ENCODE assay signal across 8 cellular contexts in genomic region chr1:27382950-27383627, GRCh38. TPM values are rescaled to one million over a fixed set of nuclear protein-coding genes. Genes with fewer than 3 reads are reported as not detected.
DNase-seq lines count a peak whose midpoint lies in the region; ATAC-seq and TF ChIP-seq lines count a peak whose summit lies in the region.

TSS of gene CD164L2 (minus strand) at chr1:27383333. CDS start at chr1:27383239, 94 bp downstream.

- H3K27ac ChIP-seq in HUES6 (ENCODE audit: low read depth, low read length), result no peak within 1 kb of the TSS
- H3K27ac ChIP-seq in esophagus (ENCODE audit: low read depth in 2 of 2, low read length in 1 of 2), result peak within 1 kb of the TSS; percentile 17 to 97
- no peak within 1 kb of the TSS for H3K27ac ChIP-seq in smooth muscle cell (ENCODE audit: low read depth)
- H3K27ac ChIP-seq in tibial nerve, result no peak within 1 kb of the TSS

- H3K36me3 ChIP-seq in HUES6 (ENCODE audit: control insufficient read depth, insufficient read depth, low read length) (no peaks in the 10 kb centered on the region), esophagus (ENCODE audit: control insufficient read depth in 2 of 2, insufficient read depth in 2 of 2, low read length in 1 of 2) (no peaks in the 10 kb centered on the region), smooth muscle cell (ENCODE audit: low read depth) (no peaks in the 10 kb centered on the region), tibial nerve (no peaks in the 10 kb centered on the region)

- DNase-seq in activated CD4-positive, CD25-positive, alpha-beta regulatory T cell (lab: John Stamatoyannopoulos, UW), result peak in 3 of 4 experiments; percentile 13 to 28 (median 16)
- DNase-seq in smooth muscle cell (lab: John Stamatoyannopoulos, UW; ENCODE audit: unreplicated experiment), result no peak
- DNase-seq in Kasumi-1 (lab: John Stamatoyannopoulos, UW), result no peak
- DNase-seq in tibial nerve (ENCODE audit: low spot score in 2 of 2), result no peak

- H3K4me2 ChIP-seq in smooth muscle cell, result peak within 1 kb of the TSS; percentile 77

- peak within 1 kb of the TSS; percentile 67 for H3K4me3 ChIP-seq in HUES6 (ENCODE audit: low read depth, low read length)
- peak within 1 kb of the TSS; percentile 46 to 54 for H3K4me3 ChIP-seq in esophagus (ENCODE audit: low read depth in 1 of 2, low read length in 2 of 2)
- H3K4me3 ChIP-seq in smooth muscle cell, result peak within 1 kb of the TSS; percentile 32
- H3K4me3 ChIP-seq in tibial nerve, result no peak within 1 kb of the TSS

- no peak within 1 kb of the TSS for H2AFZ ChIP-seq in smooth muscle cell (ENCODE audit: low read depth)

- H3K79me2 ChIP-seq in smooth muscle cell (ENCODE audit: low read depth), result no peaks in the 10 kb centered on the region

- TF ChIP-seq POLR2A in tibial nerve (IDR thresholded peaks at IDR 0.05), result no peak

- TF ChIP-seq EP300 in tibial nerve (IDR thresholded peaks at IDR 0.05), result no peak

- H3K9ac ChIP-seq in HUES6 (ENCODE audit: low read length) (no peak within 1 kb of the TSS), smooth muscle cell (ENCODE audit: low read depth) (no peak within 1 kb of the TSS)

- 12 to 16% methylated on average over 43 of the region's 43 CpGs for WGBS in esophagus, 2 donors
- 7% methylated on average over 42 of the region's 43 CpGs for WGBS in smooth muscle cell (ENCODE audit: low lambda C conversion rate)
- 24 to 37% methylated on average over 11 to 38 of the region's 43 CpGs for WGBS in tibial nerve, 2 donors

- H3K27me3 ChIP-seq in HUES6 (ENCODE audit: control insufficient read depth, insufficient read depth, low read length) (peaks cover 19% of the 10 kb centered on the region), esophagus (ENCODE audit: control insufficient read depth in 1 of 2, insufficient read depth in 2 of 2, low read length in 2 of 2) (no peaks in the 10 kb centered on the region), smooth muscle cell (ENCODE audit: low read depth) (no peaks in the 10 kb centered on the region), tibial nerve (peaks cover 0 to 6% of the 10 kb centered on the region in 2 donors)

- no peaks in the 10 kb centered on the region for H4K20me1 ChIP-seq in smooth muscle cell (ENCODE audit: low read depth)

- no peak for ATAC-seq in GM18907 (IDR thresholded peaks at IDR 0.05; ENCODE audit: unreplicated experiment)
- no peak for ATAC-seq in HG02884 (IDR thresholded peaks at IDR 0.05; ENCODE audit: unreplicated experiment)

- H3F3A ChIP-seq in smooth muscle cell (ENCODE audit: low read depth), result no peaks in the 10 kb centered on the region

- TF ChIP-seq CTCF in smooth muscle cell (IDR thresholded peaks at IDR 0.05; ENCODE audit: borderline replicate concordance, insufficient read depth, poor library complexity, severe bottlenecking), result no peak
- no peak for TF ChIP-seq CTCF in tibial nerve (IDR thresholded peaks at IDR 0.05)

- H3K9me3 ChIP-seq in HUES6 (ENCODE audit: control insufficient read depth, insufficient read depth, low read depth, low read length) (no peaks in the 10 kb centered on the region), esophagus (ENCODE audit: control insufficient read depth in 2 of 2, insufficient read depth in 1 of 2, low read depth in 1 of 2, low read length in 1 of 2) (no peaks in the 10 kb centered on the region), smooth muscle cell (replicated peaks; ENCODE audit: low read depth) (no peaks in the 10 kb centered on the region), tibial nerve (no peaks in the 10 kb centered on the region)

- H3K4me1 ChIP-seq in HUES6 (ENCODE audit: control insufficient read depth, insufficient read depth, low read length) (peaks cover 8% of the 10 kb centered on the region; the same call in 1 of the 2 replicates), esophagus (ENCODE audit: control insufficient read depth in 2 of 2, insufficient read depth in 2 of 2, low read length in 1 of 2) (peaks cover 4 to 27% of the 10 kb centered on the region in 2 donors), smooth muscle cell (ENCODE audit: low read depth) (no peaks in the 10 kb centered on the region), tibial nerve (peaks cover 0 to 25% (median 9%) of the 10 kb centered on the region in 4 donors)

RNA-seq across cellular contexts. Expression of gene CD164L2, which starts in this region (rescaled TPM):
- polyA plus RNA-seq in esophagus (10 to 100 TPM; 10.5 to 14.5 TPM), smooth muscle cell (0.45 TPM in 1 of 2 replicates, not detected in the other)
- total RNA-seq in smooth muscle cell (0.09 and 0.31 TPM in 2 replicates), tibial nerve (not detected)

Comparison
In these comparisons a context has a peak if more than half of its experiments do, and no peak if none do; other contexts are left out.
1. H3K27ac ChIP-seq: peak in esophagus (2 of 2); none in HUES6 (single experiment), smooth muscle cell (single experiment) and tibial nerve (0 of 4).
2. H3K4me3 ChIP-seq: peak in HUES6 (single experiment), esophagus (2 of 2) and smooth muscle cell (single experiment); none in tibial nerve (0 of 4).
3. DNase-seq: peak in activated CD4-positive, CD25-positive, alpha-beta regulatory T cell (3 of 4); none in smooth muscle cell (single experiment), Kasumi-1 (0 of 2) and tibial nerve (0 of 2).